In the genomic region with DNA sequence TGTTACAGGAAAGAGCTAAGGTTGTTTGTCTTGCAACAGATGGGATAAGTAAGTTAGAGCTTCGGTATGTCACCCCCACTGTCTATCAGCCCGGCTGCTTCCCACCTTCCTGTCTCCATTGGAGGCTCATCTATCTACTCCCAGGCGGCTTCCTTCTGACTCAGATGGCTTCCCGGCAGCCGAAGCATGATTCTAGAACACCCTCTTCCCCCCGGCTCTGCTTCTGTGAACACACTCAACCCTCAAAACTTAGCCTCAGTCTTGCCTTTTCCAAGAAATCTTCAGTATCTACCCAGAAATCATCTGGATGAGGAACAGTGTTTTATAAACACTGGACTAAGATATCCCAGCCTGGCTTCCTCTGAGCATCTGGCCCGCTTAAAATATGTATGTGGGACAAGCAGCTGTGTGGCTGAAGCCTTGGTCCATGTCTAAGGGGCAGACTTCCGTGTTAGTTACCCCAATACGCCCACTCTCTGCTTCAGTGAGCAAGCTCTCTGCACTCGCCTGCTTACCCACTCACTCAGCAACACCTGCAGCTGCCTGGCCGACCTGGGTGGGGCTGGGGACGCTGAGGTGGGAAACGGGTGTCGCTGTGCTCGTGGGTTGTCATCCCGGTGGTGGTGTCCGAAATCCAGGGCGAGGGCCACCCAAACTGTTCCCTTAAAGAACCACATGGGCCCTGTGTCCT, we compare ENCODE assay signal across 9 cellular contexts. TPM values are rescaled to one million over a fixed set of nuclear protein-coding genes. Genes with fewer than 3 reads are reported as not detected.
DNase-seq lines count a peak whose midpoint lies in the region; ATAC-seq, FAIRE-seq and TF ChIP-seq lines count a peak whose summit lies in the region.
"Had no signal": no experiment of that assay in that cellular context is flagged by ENCODE, and none has a peak within 500 bp of the region (broad histone marks: within the 10 kb centered on the region; RNA-seq: fewer than 3 reads in every experiment).

No MANE protein-coding gene starts in this region.

- no peaks in the 10 kb centered on the region for H3K9me3 ChIP-seq in kidney (ENCODE audit: control insufficient read depth in 1 of 2, low read length in 2 of 2)

- DNase-seq in activated CD8-positive, alpha-beta T cell treated with anti-CD3 and anti-CD28 coated beads for 36 hours: peak; percentile 26
- no peak for DNase-seq in activated CD8-positive, alpha-beta T cell treated with anti-CD3 and anti-CD28 coated beads, Interleukin-2, amount 10 ng/mL, durations not matched to agents 7 days and 5 days
- DNase-seq in activated naive CD8-positive, alpha-beta T cell treated with anti-CD3 and anti-CD28 coated beads, Interleukin-2, amount 50 U/mL, for 24 hours: no peak
- no peak for DNase-seq in kidney
- no peak for DNase-seq in coronary artery (ENCODE audit: low spot score)
- no peak for DNase-seq in RKO (ENCODE audit: low spot score)
- no peak for DNase-seq in NCI-H2227 treated with DMSO at 0.1 percent for 48 hours (lab: John Stamatoyannopoulos, UW)

- no peaks in the 10 kb centered on the region for H3K36me3 ChIP-seq in kidney (ENCODE audit: control insufficient read depth in 1 of 2, insufficient read depth in 2 of 2, low read length in 2 of 2)
- no peaks in the 10 kb centered on the region for H3K36me3 ChIP-seq in urinary bladder (ENCODE audit: insufficient read depth)

- H3K9ac ChIP-seq in kidney (ENCODE audit: low read length in 2 of 2): no peak overlapping the region

- intact Hi-C loops in activated CD8-positive, alpha-beta T cell treated with anti-CD3 and anti-CD28 coated beads for 36 hours (cut with micrococcal nuclease): no loop called here
- intact Hi-C loops in kidney (cut with DNase I): no loop called here

- peak overlapping the region; percentile 44 to 87 for H3K27ac ChIP-seq in kidney (ENCODE audit: low read depth in 2 of 2, low read length in 2 of 2)
- H3K27ac ChIP-seq in urinary bladder (ENCODE audit: low read depth): peak overlapping the region; percentile 57
- H3K27ac ChIP-seq in coronary artery: peak overlapping the region in 1 of 2 donors; percentile 31

- ATAC-seq in activated CD8-positive, alpha-beta T cell treated with anti-CD3 and anti-CD28 coated beads for 36 hours: peak; percentile 75
- ATAC-seq in activated CD8-positive, alpha-beta T cell treated with anti-CD3 and anti-CD28 coated beads, Interleukin-2, amount 10 ng/mL, durations not matched to agents 7 days and 5 days: no peak
- ATAC-seq in activated naive CD8-positive, alpha-beta T cell treated with anti-CD3 and anti-CD28 coated beads, Interleukin-2, amount 50 U/mL, for 24 hours: no peak
- ATAC-seq: activated naive CD4-positive, alpha-beta T cell treated with anti-CD3 and anti-CD28 coated beads, Interleukin-2, amount 50 U/mL, for 72 hours had no signal

- no peak overlapping the region for H3K4me3 ChIP-seq in kidney (ENCODE audit: low read length in 2 of 2)
- no peak overlapping the region for H3K4me3 ChIP-seq in urinary bladder (ENCODE audit: low read depth, low read length)
- no peak overlapping the region for H3K4me3 ChIP-seq in coronary artery

- peaks cover 5% of the 10 kb centered on the region for H3K27me3 Mint-ChIP-seq in activated CD8-positive, alpha-beta T cell treated with anti-CD3 and anti-CD28 coated beads for 36 hours
- no peaks in the 10 kb centered on the region for H3K27me3 Mint-ChIP-seq in activated CD8-positive, alpha-beta T cell treated with anti-CD3 and anti-CD28 coated beads, Interleukin-2, amount 10 ng/mL, durations not matched to agents 7 days and 5 days (ENCODE audit: low read depth)
- peaks cover 2% of the 10 kb centered on the region for H3K27me3 Mint-ChIP-seq in activated naive CD8-positive, alpha-beta T cell treated with anti-CD3 and anti-CD28 coated beads, Interleukin-2, amount 50 U/mL, for 24 hours

- POLR2A ChIA-PET in activated CD8-positive, alpha-beta T cell treated with anti-CD3 and anti-CD28 coated beads for 36 hours (lab: Charles Lee): no interaction called here
- POLR2A ChIA-PET in activated CD8-positive, alpha-beta T cell treated with anti-CD3 and anti-CD28 coated beads, Interleukin-2, amount 10 ng/mL, durations not matched to agents 7 days and 5 days (lab: Charles Lee): interaction anchor here (1.2 kb wide), 1 partner anchor 14 kb away, joined by 3 read pairs; no protein-coding TSS in a partner anchor

- H3K4me1 ChIP-seq in kidney (ENCODE audit: control insufficient read depth in 1 of 2, insufficient read depth in 1 of 2, low read depth in 1 of 2, low read length in 2 of 2): peaks cover 22 to 33% of the 10 kb centered on the region in 2 donors
- peaks cover 2% of the 10 kb centered on the region for H3K4me1 ChIP-seq in urinary bladder (ENCODE audit: insufficient read depth)

- H3K4me1 Mint-ChIP-seq in activated CD8-positive, alpha-beta T cell treated with anti-CD3 and anti-CD28 coated beads for 36 hours (ENCODE audit: low read depth): peaks cover 6% of the 10 kb centered on the region
- H3K4me1 Mint-ChIP-seq in activated CD8-positive, alpha-beta T cell treated with anti-CD3 and anti-CD28 coated beads, Interleukin-2, amount 10 ng/mL, durations not matched to agents 7 days and 5 days (ENCODE audit: low read depth): peaks cover 20% of the 10 kb centered on the region
- H3K4me1 Mint-ChIP-seq in activated naive CD8-positive, alpha-beta T cell treated with anti-CD3 and anti-CD28 coated beads, Interleukin-2, amount 50 U/mL, for 24 hours: peaks cover 10% of the 10 kb centered on the region

- no peak for FAIRE-seq in kidney (lab: Jason Lieb, UNC)

- no peak overlapping the region for H3K4me3 Mint-ChIP-seq in activated CD8-positive, alpha-beta T cell treated with anti-CD3 and anti-CD28 coated beads for 36 hours
- no peak overlapping the region for H3K4me3 Mint-ChIP-seq in activated CD8-positive, alpha-beta T cell treated with anti-CD3 and anti-CD28 coated beads, Interleukin-2, amount 10 ng/mL, durations not matched to agents 7 days and 5 days
- peak overlapping the region; percentile 9 for H3K4me3 Mint-ChIP-seq in activated naive CD8-positive, alpha-beta T cell treated with anti-CD3 and anti-CD28 coated beads, Interleukin-2, amount 50 U/mL, for 24 hours

- no peak overlapping the region for H3K27ac Mint-ChIP-seq in activated CD8-positive, alpha-beta T cell treated with anti-CD3 and anti-CD28 coated beads for 36 hours
- H3K27ac Mint-ChIP-seq in activated CD8-positive, alpha-beta T cell treated with anti-CD3 and anti-CD28 coated beads, Interleukin-2, amount 10 ng/mL, durations not matched to agents 7 days and 5 days: no peak overlapping the region
- no peak overlapping the region for H3K27ac Mint-ChIP-seq in activated naive CD8-positive, alpha-beta T cell treated with anti-CD3 and anti-CD28 coated beads, Interleukin-2, amount 50 U/mL, for 24 hours

- 35% methylated on average over 18 of the region's 18 CpGs for WGBS in urinary bladder

- H3K9me3 Mint-ChIP-seq in activated CD8-positive, alpha-beta T cell treated with anti-CD3 and anti-CD28 coated beads for 36 hours: no peaks in the 10 kb centered on the region
- H3K9me3 Mint-ChIP-seq in activated CD8-positive, alpha-beta T cell treated with anti-CD3 and anti-CD28 coated beads, Interleukin-2, amount 10 ng/mL, durations not matched to agents 7 days and 5 days (ENCODE audit: insufficient read depth): no peaks in the 10 kb centered on the region
- H3K9me3 Mint-ChIP-seq in activated naive CD8-positive, alpha-beta T cell treated with anti-CD3 and anti-CD28 coated beads, Interleukin-2, amount 50 U/mL, for 24 hours: no peaks in the 10 kb centered on the region
- H3K9me3 Mint-ChIP-seq: activated naive CD4-positive, alpha-beta T cell treated with anti-CD3 and anti-CD28 coated beads, Interleukin-2, amount 50 U/mL, for 72 hours had no signal

- no peaks in the 10 kb centered on the region for H3K36me3 Mint-ChIP-seq in activated CD8-positive, alpha-beta T cell treated with anti-CD3 and anti-CD28 coated beads for 36 hours (ENCODE audit: low read depth)
- H3K36me3 Mint-ChIP-seq in activated CD8-positive, alpha-beta T cell treated with anti-CD3 and anti-CD28 coated beads, Interleukin-2, amount 10 ng/mL, durations not matched to agents 7 days and 5 days (ENCODE audit: low read depth): no peaks in the 10 kb centered on the region
- H3K36me3 Mint-ChIP-seq in activated naive CD8-positive, alpha-beta T cell treated with anti-CD3 and anti-CD28 coated beads, Interleukin-2, amount 50 U/mL, for 24 hours (ENCODE audit: low read depth): no peaks in the 10 kb centered on the region

- no peak for TF ChIP-seq CTCF in activated CD8-positive, alpha-beta T cell treated with anti-CD3 and anti-CD28 coated beads for 36 hours (IDR thresholded peaks at IDR 0.05)
- TF ChIP-seq CTCF in kidney (IDR thresholded peaks at IDR 0.05; ENCODE audit: borderline replicate concordance, extremely low read depth, insufficient read depth): no peak
- no peak for TF ChIP-seq CTCF in coronary artery (IDR thresholded peaks at IDR 0.05)

- CTCF ChIA-PET in activated CD8-positive, alpha-beta T cell treated with anti-CD3 and anti-CD28 coated beads for 36 hours (lab: Charles Lee): no interaction called here
- CTCF ChIA-PET in activated CD8-positive, alpha-beta T cell treated with anti-CD3 and anti-CD28 coated beads, Interleukin-2, amount 10 ng/mL, durations not matched to agents 7 days and 5 days (lab: Charles Lee): interaction anchor here (2.8 kb wide), 1 partner anchor 14 kb away, joined by 9 read pairs; no protein-coding TSS in a partner anchor

RNA-seq across cellular contexts. Expression of gene SLC2A9, which starts 12.0 kb away (rescaled TPM):
- total RNA-seq in activated CD8-positive, alpha-beta T cell treated with anti-CD3 and anti-CD28 coated beads for 36 hours: under 1 TPM; 0.54 TPM
- total RNA-seq in activated CD8-positive, alpha-beta T cell treated with anti-CD3 and anti-CD28 coated beads, Interleukin-2, amount 10 ng/mL, durations not matched to agents 7 days and 5 days: 1 to 10 TPM; 1.3 to 1.7 TPM
- 47.6 TPM for total RNA-seq in kidney
- polyA plus RNA-seq in kidney (ENCODE audit: insufficient read depth, low read depth, low replicate concordance): 41.5 TPM
- total RNA-seq in urinary bladder: 10.4 TPM
- polyA plus RNA-seq in urinary bladder: 7.6 TPM
